In the genomic region with DNA sequence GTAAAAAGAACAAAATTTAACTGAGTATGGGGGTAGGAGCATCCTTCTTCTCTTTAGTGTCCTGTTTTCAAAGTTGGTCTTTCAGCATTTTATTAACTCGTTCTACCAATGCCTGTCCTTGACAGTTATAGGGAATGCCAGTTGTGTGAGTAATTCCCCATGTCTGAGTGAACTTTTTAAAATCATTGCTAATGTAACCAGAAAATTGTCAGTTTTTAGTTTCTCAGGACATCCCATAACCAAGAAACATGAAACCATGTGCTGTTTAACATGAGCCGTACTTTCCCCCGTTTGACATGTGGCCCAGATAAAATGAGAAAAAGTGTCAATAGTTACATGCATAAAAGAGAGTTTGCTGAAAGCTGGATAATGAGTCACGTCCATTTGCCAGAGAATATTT, we compare ENCODE assay signal across 35 cellular contexts.
DNase-seq lines count a peak whose midpoint lies in the region; ATAC-seq and TF ChIP-seq lines count a peak whose summit lies in the region.
"Had no signal": no experiment of that assay in that cellular context is flagged by ENCODE, and none has a peak within 500 bp of the region (broad histone marks: within the 10 kb centered on the region; RNA-seq: fewer than 3 reads in every experiment).

No MANE protein-coding gene starts in this region.

- peak; percentile 53 for ATAC-seq in SK-N-SH treated with all-trans-retinoic acid at 6 μM for 48 hours
- no peak for ATAC-seq in stimulated activated effector memory CD8-positive, alpha-beta T cell treated with anti-CD3 and anti-CD28 coated beads, Interleukin-12 subunit alpha, Interleukin-12 subunit beta, amount 100 ng/mL, for 72 hours
- ATAC-seq: A549, left cardiac atrium, mucosa of descending colon had no signal

- no peak overlapping the region for H3K9ac ChIP-seq in GM23248

- no peak overlapping the region for H3K4me3 Mint-ChIP-seq in stimulated activated effector memory CD8-positive, alpha-beta T cell treated with anti-CD3 and anti-CD28 coated beads, Interleukin-12 subunit alpha, Interleukin-12 subunit beta, amount 100 ng/mL, for 72 hours
- H3K4me3 Mint-ChIP-seq: activated T-cell treated with anti-CD3 and anti-CD28 coated beads, Interleukin-2, amount 50 U/mL, for 24 hours; B cell; CD8-positive, alpha-beta memory T cell; nephron had no signal

- no peak overlapping the region for H3K27ac Mint-ChIP-seq in stimulated activated effector memory CD8-positive, alpha-beta T cell treated with anti-CD3 and anti-CD28 coated beads, Interleukin-12 subunit alpha, Interleukin-12 subunit beta, amount 100 ng/mL, for 72 hours
- H3K27ac Mint-ChIP-seq: activated T-cell treated with anti-CD3 and anti-CD28 coated beads, Interleukin-2, amount 50 U/mL, for 24 hours; B cell; CD8-positive, alpha-beta memory T cell; nephron had no signal

- H2AFZ ChIP-seq in GM23248, result no peak overlapping the region
- H2AFZ ChIP-seq: hepatocyte had no signal

- H3F3A ChIP-seq in GM23248 (ENCODE audit: insufficient read depth), result peaks cover 40% of the 10 kb centered on the region

- TF ChIP-seq CTCF in fibroblast of mammary gland (conservative IDR thresholded peaks at IDR 0.05; ENCODE audit: control insufficient read depth, insufficient read depth, low read depth, low read length), result no peak

- peak overlapping the region; percentile 39 for H3K4me2 ChIP-seq in GM23248 (ENCODE audit: unreplicated experiment)
- H3K4me2 ChIP-seq: A549, hepatocyte had no signal

- H3K9me3 Mint-ChIP-seq in stimulated activated effector memory CD8-positive, alpha-beta T cell treated with anti-CD3 and anti-CD28 coated beads, Interleukin-12 subunit alpha, Interleukin-12 subunit beta, amount 100 ng/mL, for 72 hours, result no peaks in the 10 kb centered on the region
- H3K9me3 Mint-ChIP-seq: activated T-cell treated with anti-CD3 and anti-CD28 coated beads, Interleukin-2, amount 50 U/mL, for 24 hours; CD8-positive, alpha-beta memory T cell; nephron had no signal

- H3K27ac ChIP-seq in GM23248, result no peak overlapping the region
- H3K27ac ChIP-seq: A549, breast epithelium, esophagus squamous epithelium, hepatocyte, RWPE1, spleen, stomach, thyroid gland, uterus had no signal

- WGBS in GM23248 (ENCODE audit: low coverage in 1 of 2, low lambda C conversion rate in 2 of 2, missing lambda C conversion rate in 2 of 2), 2 experiments, result 5 to 10% methylated on average over 4 of the region's 4 CpGs

- peaks cover 16% of the 10 kb centered on the region for H3K4me1 ChIP-seq in GM23248 (ENCODE audit: insufficient read depth)
- H3K4me1 ChIP-seq: A549, breast epithelium, thyroid gland, uterus had no signal

- H3K79me2 ChIP-seq in GM23248 (ENCODE audit: insufficient read depth), result no peaks in the 10 kb centered on the region
- H3K79me2 ChIP-seq: hepatocyte had no signal

- no peaks in the 10 kb centered on the region for H3K4me1 Mint-ChIP-seq in stimulated activated effector memory CD8-positive, alpha-beta T cell treated with anti-CD3 and anti-CD28 coated beads, Interleukin-12 subunit alpha, Interleukin-12 subunit beta, amount 100 ng/mL, for 72 hours

- H3K27me3 ChIP-seq in GM23248 (replicated peaks; ENCODE audit: insufficient read depth), result no peaks in the 10 kb centered on the region
- H3K27me3 ChIP-seq: breast epithelium, hepatocyte, ovary, spleen, stomach, thyroid gland, uterus had no signal

- in situ Hi-C loops in GM23248 (cut with MboI), result no loop called here

- no peak overlapping the region for H3K4me3 ChIP-seq in GM23248
- no peak overlapping the region for H3K4me3 ChIP-seq in fibroblast of mammary gland (ENCODE audit: control insufficient read depth, low read depth, low read length)
- H3K4me3 ChIP-seq: A549, breast epithelium, esophagus squamous epithelium, HAP-1, hepatocyte, mucosa of descending colon, ovary, spleen, stomach, thyroid gland, uterus had no signal

- H3K36me3 Mint-ChIP-seq in stimulated activated effector memory CD8-positive, alpha-beta T cell treated with anti-CD3 and anti-CD28 coated beads, Interleukin-12 subunit alpha, Interleukin-12 subunit beta, amount 100 ng/mL, for 72 hours, result no peaks in the 10 kb centered on the region
- H3K36me3 Mint-ChIP-seq: CD8-positive, alpha-beta memory T cell had no signal

- DNase-seq in AG08395 (ENCODE audit: low spot score) (peak; percentile 9), GM23248 (peak; percentile 36), fibroblast of mammary gland (ENCODE audit: low read depth) (peak; percentile 16), COLO668 (lab: John Stamatoyannopoulos, UW; ENCODE audit: unreplicated experiment) (no peak), pons (ENCODE audit: low spot score) (no peak), kidney tubule cell (ENCODE audit: low spot score) (no peak)
- no peak for DNase-seq in stimulated activated effector memory CD8-positive, alpha-beta T cell treated with anti-CD3 and anti-CD28 coated beads, Interleukin-12 subunit alpha, Interleukin-12 subunit beta, amount 100 ng/mL, for 72 hours (ENCODE audit: low spot score in 2 of 2)
- DNase-seq: activated CD4-positive, alpha-beta T cell treated with anti-CD3 and anti-CD28 coated beads, Interleukin-2, amount 50 U/mL, for 1 hour; activated CD4-positive, CD25-positive, alpha-beta regulatory T cell; activated T-cell treated with anti-CD3 and anti-CD28 coated beads, Interleukin-2, amount 50 U/mL, for 24 hours; amniotic stem cell; CD8-positive, alpha-beta memory T cell; DMS53; esophagus squamous epithelium; GDM1; Kasumi-1; left cardiac atrium; mammary epithelial cell; mucosa of descending colon; NCI-H1694; NCI-H446 treated with DMSO at 0.1 percent for 48 hours; ovary; spleen; stomach; T-helper 1 cell; thyroid gland; uterus had no signal

- H3K9me2 ChIP-seq in GM23248 (ENCODE audit: insufficient read depth), result no peaks in the 10 kb centered on the region

- no peaks in the 10 kb centered on the region for H3K36me3 ChIP-seq in GM23248 (ENCODE audit: low read depth)
- H3K36me3 ChIP-seq: breast epithelium, esophagus squamous epithelium, HAP-1, ovary, spleen, stomach, thyroid gland, uterus had no signal

- H4K20me1 ChIP-seq in GM23248 (ENCODE audit: insufficient read depth), result no peaks in the 10 kb centered on the region

- H3K9me3 ChIP-seq in GM23248 (ENCODE audit: low read depth), result no peaks in the 10 kb centered on the region
- H3K9me3 ChIP-seq: A549, breast epithelium, esophagus squamous epithelium, HAP-1, mucosa of descending colon, ovary, spleen, stomach, thyroid gland, uterus had no signal

TF ChIP-seq in SK-N-SH treated with all-trans-retinoic acid at 6 μM for 48 hours, 23 proteins besides CTCF, POLR2A, EP300 and RAD21:
- TF ChIP-seq PATZ1 (CRISPR knock-in tag; IDR thresholded peaks at IDR 0.05; ENCODE audit: borderline replicate concordance) (no peak), CREB5 (CRISPR knock-in tag; IDR thresholded peaks at IDR 0.05; ENCODE audit: low read depth) (no peak), CSRNP3 (CRISPR knock-in tag; IDR thresholded peaks at IDR 0.05) (no peak), TCF4 (CRISPR knock-in tag; IDR thresholded peaks at IDR 0.05; ENCODE audit: borderline replicate concordance) (no peak), RARB (CRISPR knock-in tag; IDR thresholded peaks at IDR 0.05) (no peak), OSR1 (CRISPR knock-in tag; IDR thresholded peaks at IDR 0.05) (no peak)

Comparison
In these comparisons a context has a peak if more than half of its experiments do, and no peak if none do; other contexts are left out.
1. DNase-seq: peak in AG08395 (single experiment), GM23248 (single experiment) and fibroblast of mammary gland (single experiment); none in stimulated activated effector memory CD8-positive, alpha-beta T cell treated with anti-CD3 and anti-CD28 coated beads, Interleukin-12 subunit alpha, Interleukin-12 subunit beta, amount 100 ng/mL, for 72 hours (0 of 2), COLO668 (single experiment), pons (single experiment) and kidney tubule cell (single experiment).